In genomic region chr4:85499573-85499972, GRCh38 we compare ENCODE assay signal across 18 cellular contexts. TPM values are rescaled to one million over a fixed set of nuclear protein-coding genes. Genes with fewer than 3 reads are reported as not detected.
DNase-seq lines count a peak whose midpoint lies in the region; ATAC-seq and TF ChIP-seq lines count a peak whose summit lies in the region.
"Had no signal": no experiment of that assay in that cellular context is flagged by ENCODE, and none has a peak within 500 bp of the region (broad histone marks: within the 10 kb centered on the region; RNA-seq: fewer than 3 reads in every experiment).

No MANE protein-coding gene starts in this region.

- peaks cover 17% of the 10 kb centered on the region for H3K79me2 ChIP-seq in GM23248 (ENCODE audit: insufficient read depth)

- no peak overlapping the region for H3K4me3 ChIP-seq in GM23248
- no peak overlapping the region for H3K4me3 ChIP-seq in Panc1 (ENCODE audit: low read depth in 2 of 2, low read length in 2 of 2)
- H3K4me3 ChIP-seq: GM23338 had no signal

- no peaks in the 10 kb centered on the region for H3K9me3 ChIP-seq in GM23248 (ENCODE audit: low read depth)
- H3K9me3 ChIP-seq in Panc1 (ENCODE audit: control insufficient read depth, insufficient read depth, low read depth, low read length) = no peaks in the 10 kb centered on the region

- H2AFZ ChIP-seq in GM23248 = peak overlapping the region; percentile 66; the same call in 1 of the 2 replicates
- H2AFZ ChIP-seq: GM23338 had no signal

- H3K27me3 Mint-ChIP-seq in naive B cell = no peaks in the 10 kb centered on the region

- H3K9me3 Mint-ChIP-seq in naive B cell = peaks cover 0 to 14% (median 9%) of the 10 kb centered on the region in 7 donors
- peaks cover 5 to 12% of the 10 kb centered on the region in 2 donors for H3K9me3 Mint-ChIP-seq in activated naive CD4-positive, alpha-beta T cell treated with anti-CD3 and anti-CD28 coated beads, Interleukin-2, amount 50 U/mL, for 72 hours

- BruUV-seq in Panc1 (replicated peaks; lab: Mats Ljungman, UMichigan) = no TSS peak

- no peaks in the 10 kb centered on the region for H3K9me2 ChIP-seq in GM23248 (ENCODE audit: insufficient read depth)

- ATAC-seq in Panc1 = no peak
- no peak for ATAC-seq in naive B cell (ENCODE audit: low read depth in 2 of 2)
- no peak for ATAC-seq in activated naive CD4-positive, alpha-beta T cell treated with anti-CD3 and anti-CD28 coated beads, Interleukin-2, amount 50 U/mL, for 72 hours
- no peak for ATAC-seq in stimulated activated naive CD8-positive, alpha-beta T cell treated with anti-CD3 and anti-CD28 coated beads, Interleukin-15, Interleukin-2, amounts not matched to agents 100 U/mL and 50 U/mL, for 24 hours
- ATAC-seq: GM23338, HCT116 had no signal

- H3K9ac ChIP-seq in GM23248 = no peak overlapping the region

- H3K36me3 Mint-ChIP-seq in naive B cell = peaks cover 18 to 22% of the 10 kb centered on the region in 2 donors
- peaks cover 0 to 5% of the 10 kb centered on the region in 2 donors for H3K36me3 Mint-ChIP-seq in activated naive CD4-positive, alpha-beta T cell treated with anti-CD3 and anti-CD28 coated beads, Interleukin-2, amount 50 U/mL, for 72 hours

- H3K27me3 ChIP-seq in GM23248 (replicated peaks; ENCODE audit: insufficient read depth) = no peaks in the 10 kb centered on the region
- no peaks in the 10 kb centered on the region for H3K27me3 ChIP-seq in Panc1 (ENCODE audit: control insufficient read depth, insufficient read depth, low read length)

- intact Hi-C loops in Panc1 (cut with micrococcal nuclease; ENCODE audit: unreplicated experiment) = no loop called here
- intact Hi-C loops in cardiac septum (cut with DNase I) = no loop called here

- H3K27ac Mint-ChIP-seq in naive B cell = peak overlapping the region in 4 of 6 donors; percentile 28 to 92 (median 72)
- no peak overlapping the region for H3K27ac Mint-ChIP-seq in activated naive CD4-positive, alpha-beta T cell treated with anti-CD3 and anti-CD28 coated beads, Interleukin-2, amount 50 U/mL, for 72 hours
- H3K27ac Mint-ChIP-seq: GM23338 had no signal

- POLR2A ChIA-PET in Panc1 (lab: Charles Lee) = no interaction called here

- CTCF ChIA-PET in Panc1 (lab: Charles Lee) = no interaction called here

- peak overlapping the region in 5 of 8 donors; percentile 6 to 69 (median 41) for H3K4me3 Mint-ChIP-seq in naive B cell
- H3K4me3 Mint-ChIP-seq: GM23338 had no signal

- peaks cover 46% of the 10 kb centered on the region for H3F3A ChIP-seq in GM23248 (ENCODE audit: insufficient read depth)

- H3K4me1 ChIP-seq in GM23248 (ENCODE audit: insufficient read depth) (peaks cover 54% of the 10 kb centered on the region), Panc1 (ENCODE audit: control insufficient read depth, insufficient read depth, low read length) (peaks cover 39% of the 10 kb centered on the region)

- no peaks in the 10 kb centered on the region for H4K20me1 ChIP-seq in GM23248 (ENCODE audit: insufficient read depth)

- 78 to 84% methylated on average over 3 of the region's 3 CpGs for WGBS in GM23248 (ENCODE audit: low coverage in 1 of 2, low lambda C conversion rate in 2 of 2, missing lambda C conversion rate in 2 of 2), 2 experiments

- H3K4me2 ChIP-seq in GM23248 (ENCODE audit: unreplicated experiment) = no peak overlapping the region
- H3K4me2 ChIP-seq: GM23338 had no signal

- no peak for TF ChIP-seq CTCF in Panc1 (IDR thresholded peaks at IDR 0.05)

- H3K36me3 ChIP-seq in GM23248 (ENCODE audit: low read depth) (no peaks in the 10 kb centered on the region), Panc1 (ENCODE audit: control insufficient read depth, insufficient read depth, low read length) (no peaks in the 10 kb centered on the region)

- H3K27ac ChIP-seq in GM23248 = peak overlapping the region; percentile 78
- H3K27ac ChIP-seq in Panc1 (ENCODE audit: low read length) = peak overlapping the region; percentile 99
- H3K27ac ChIP-seq: RWPE1 had no signal

- DNase-seq in GM23248 (no peak), Panc1 (ENCODE audit: low read depth, low spot score) (no peak), naive B cell (no peak), cardiac septum (ENCODE audit: low spot score) (no peak)
- no peak for DNase-seq in activated naive CD4-positive, alpha-beta T cell treated with anti-CD3 and anti-CD28 coated beads, Interleukin-2, amount 50 U/mL, for 72 hours (ENCODE audit: low spot score in 2 of 2)
- DNase-seq in stimulated activated naive CD8-positive, alpha-beta T cell treated with anti-CD3 and anti-CD28 coated beads, Interleukin-15, Interleukin-2, amounts not matched to agents 100 U/mL and 50 U/mL, for 24 hours = no peak
- no peak for DNase-seq in stimulated activated CD4-positive, alpha-beta T cell treated with anti-CD3 and anti-CD28 coated beads, Interleukin-2, amount 100 ng/mL, for 24 hours
- DNase-seq: DMS 273 treated with DMSO at 0.1 percent for 48 hours; KBM-7; MV-4-11; NCI-H187; NCI-H2107; NCI-H510A; NCI-H748 treated with DMSO at 0.1 percent for 48 hours; NK-92 treated with Interleukin-12 subunit alpha and Interleukin-12 subunit beta, amount 100 ng/mL, for 24 hours had no signal

- H3K4me1 Mint-ChIP-seq in naive B cell = peaks cover 40 to 82% (median 57%) of the 10 kb centered on the region in 3 donors
- H3K4me1 Mint-ChIP-seq: GM23338 had no signal

- in situ Hi-C loops in GM23248 (cut with MboI) (loop anchor here (25.0 kb wide), 1 partner anchor 238 kb away; no protein-coding TSS in a partner anchor), Panc1 (cut with HindIII; ENCODE audit: low pct_unique_long_range_greater_than_20kb, low sequenced_read_pairs) (no loop called here)

RNA-seq across cellular contexts. Expression of gene ARHGAP24, which starts 24.6 kb away (rescaled TPM):
- 26.3 and 31.6 TPM in 2 replicates for total RNA-seq in GM23248 (2014; rRNA removed; shearing (Covaris generic))
- 21.9 and 24.1 TPM in 2 replicates for polyA plus RNA-seq in GM23248 (2016; fragmentation: Nextera tagmentation; extraction: Ambion mirVana)
- total RNA-seq in Panc1 (2021; ENCODE audit: unreplicated experiment) = 17.4 TPM
- polyA plus RNA-seq in Panc1 (2012; ENCODE audit: insufficient read length) = 10.7 TPM
- polyA plus RNA-seq in naive B cell (ENCODE audit: low read depth in 6 of 6) = 100 to 1,000 TPM in 4 of 6 donors, 10 to 100 TPM in 2; 32.0 to 136 (median 109) TPM
- not detected for total RNA-seq in activated naive CD4-positive, alpha-beta T cell treated with anti-CD3 and anti-CD28 coated beads, Interleukin-2, amount 50 U/mL, for 72 hours
- total RNA-seq in cardiac septum = 60.1 TPM

Comparison
In these comparisons a context has a peak if more than half of its experiments do, and no peak if none do; other contexts are left out.
1. H3K27ac Mint-ChIP-seq: peak in naive B cell (4 of 6); none in activated naive CD4-positive, alpha-beta T cell treated with anti-CD3 and anti-CD28 coated beads, Interleukin-2, amount 50 U/mL, for 72 hours (0 of 2).
2. RNA of gene ARHGAP24, which starts 24.6 kb away (total RNA-seq): 60.1 TPM in cardiac septum (single experiment), 26.3 to 31.6 TPM in GM23248 and 17.4 TPM in Panc1 (single experiment); not detected in activated naive CD4-positive, alpha-beta T cell treated with anti-CD3 and anti-CD28 coated beads, Interleukin-2, amount 50 U/mL, for 72 hours; every median in the first group is over 10 times any median in the second.